8 cellular contexts compared by ENCODE assay signal in genomic region chr4:98995183-98996055, GRCh38. TPM values are rescaled to one million over a fixed set of nuclear protein-coding genes. Genes with fewer than 3 reads are reported as not detected.
DNase-seq lines count a peak whose midpoint lies in the region; ATAC-seq lines count a peak whose summit lies in the region.

TSS of gene METAP1 (plus strand) at chr4:98995721. CDS start at chr4:98995754, 33 bp downstream.

- no peaks in the 10 kb centered on the region for H3K36me3 ChIP-seq in GM23248 (ENCODE audit: low read depth)
- H3K36me3 ChIP-seq in naive thymus-derived CD4-positive, alpha-beta T cell (ENCODE audit: control insufficient read depth in 2 of 3, insufficient read depth in 3 of 3, low read length in 3 of 3): peaks cover 0 to 3% (median 0%) of the 10 kb centered on the region in 3 experiments

- no peaks in the 10 kb centered on the region for H3K9me2 ChIP-seq in GM23248 (ENCODE audit: insufficient read depth)

- peak; percentile 90 for ATAC-seq in naive thymus-derived CD4-positive, alpha-beta T cell
- peak; percentile 91 to 92 for ATAC-seq in stimulated activated naive B cell treated with anti-CD40 and anti-IgM and Interleukin-4, amounts not matched to agents 10 μg/mL and 1 μg/mL and 100 μg/mL, for 72 hours (replicated peaks)

- peak within 1 kb of the TSS; percentile 94 for H3K27ac ChIP-seq in GM23248
- peak within 1 kb of the TSS; percentile 92 for H3K27ac ChIP-seq in naive thymus-derived CD4-positive, alpha-beta T cell (ENCODE audit: low read depth, low read length)

- 0 to 2% methylated on average over 41 to 63 of the region's 94 CpGs for WGBS in GM23248 (ENCODE audit: low coverage in 1 of 2, low lambda C conversion rate in 2 of 2, missing lambda C conversion rate in 2 of 2), 2 experiments

- no peaks in the 10 kb centered on the region for H3K9me3 ChIP-seq in GM23248 (ENCODE audit: low read depth)
- H3K9me3 ChIP-seq in naive thymus-derived CD4-positive, alpha-beta T cell (ENCODE audit: control insufficient read depth in 2 of 3, low read length in 3 of 3): no peaks in the 10 kb centered on the region

- in situ Hi-C loops in GM23248 (cut with MboI): no loop called here

- DNase-seq in Daoy (ENCODE audit: low read depth) (peak; percentile 89), GM23248 (peak; percentile 98), Kasumi-1 (lab: John Stamatoyannopoulos, UW) (peak; percentile 94 to 95), RKO (ENCODE audit: low spot score) (peak; percentile 96), fibroblast of gingiva (ENCODE audit: low read depth) (peak; percentile 93)
- DNase-seq in activated T-helper 1 cell treated with anti-CD3 and anti-CD28 coated beads, Interleukin-12 subunit alpha, Interleukin-12 subunit beta, Interleukin-2, Interleukin-4 antibody, amounts not matched to agents 30 ng/mL and 10 ng/mL and 1 ng/mL, durations not matched to agents 14 hours and 24 hours and 36 hours (ENCODE audit: low spot score): peak; percentile 94
- peak; percentile 94 to 97 (median 96) for DNase-seq in naive thymus-derived CD4-positive, alpha-beta T cell
- peak; percentile 94 for DNase-seq in stimulated activated naive B cell treated with anti-CD40 and anti-IgM and Interleukin-4, amounts not matched to agents 10 μg/mL and 1 μg/mL and 100 μg/mL, for 72 hours

- H2AFZ ChIP-seq in GM23248: peak within 1 kb of the TSS; percentile 97

- peaks cover 33% of the 10 kb centered on the region for H3K4me1 Mint-ChIP-seq in activated T-helper 1 cell treated with anti-CD3 and anti-CD28 coated beads, Interleukin-12 subunit alpha, Interleukin-12 subunit beta, Interleukin-2, Interleukin-4 antibody, amounts not matched to agents 30 ng/mL and 10 ng/mL and 1 ng/mL, durations not matched to agents 14 hours and 24 hours and 36 hours (ENCODE audit: low read depth)
- H3K4me1 Mint-ChIP-seq in naive thymus-derived CD4-positive, alpha-beta T cell: peaks cover 28 to 49% (median 42%) of the 10 kb centered on the region in 7 donors
- H3K4me1 Mint-ChIP-seq in stimulated activated naive B cell treated with anti-CD40 and anti-IgM and Interleukin-4, amounts not matched to agents 10 μg/mL and 1 μg/mL and 100 μg/mL, for 72 hours: peaks cover 17 to 36% of the 10 kb centered on the region in 2 donors

- H3K4me1 ChIP-seq in GM23248 (ENCODE audit: insufficient read depth): peaks cover 7% of the 10 kb centered on the region; the same call in 1 of the 2 replicates
- peaks cover 10 to 13% of the 10 kb centered on the region in 2 donors for H3K4me1 ChIP-seq in naive thymus-derived CD4-positive, alpha-beta T cell (ENCODE audit: control insufficient read depth in 2 of 2, insufficient read depth in 2 of 2, low read length in 2 of 2)

- no peaks in the 10 kb centered on the region for H4K20me1 ChIP-seq in GM23248 (ENCODE audit: insufficient read depth)

- H3K27ac Mint-ChIP-seq in activated T-helper 1 cell treated with anti-CD3 and anti-CD28 coated beads, Interleukin-12 subunit alpha, Interleukin-12 subunit beta, Interleukin-2, Interleukin-4 antibody, amounts not matched to agents 30 ng/mL and 10 ng/mL and 1 ng/mL, durations not matched to agents 14 hours and 24 hours and 36 hours: peak within 1 kb of the TSS; percentile 99
- peak within 1 kb of the TSS; percentile 97 to 99 (median 99) for H3K27ac Mint-ChIP-seq in naive thymus-derived CD4-positive, alpha-beta T cell
- H3K27ac Mint-ChIP-seq in stimulated activated naive B cell treated with anti-CD40 and anti-IgM and Interleukin-4, amounts not matched to agents 10 μg/mL and 1 μg/mL and 100 μg/mL, for 72 hours: peak within 1 kb of the TSS; percentile 98

- H3K4me3 Mint-ChIP-seq in activated T-helper 1 cell treated with anti-CD3 and anti-CD28 coated beads, Interleukin-12 subunit alpha, Interleukin-12 subunit beta, Interleukin-2, Interleukin-4 antibody, amounts not matched to agents 30 ng/mL and 10 ng/mL and 1 ng/mL, durations not matched to agents 14 hours and 24 hours and 36 hours: peak within 1 kb of the TSS; percentile 91
- H3K4me3 Mint-ChIP-seq in naive thymus-derived CD4-positive, alpha-beta T cell: peak within 1 kb of the TSS; percentile 79 to 98 (median 94)
- peak within 1 kb of the TSS; percentile 91 to 93 for H3K4me3 Mint-ChIP-seq in stimulated activated naive B cell treated with anti-CD40 and anti-IgM and Interleukin-4, amounts not matched to agents 10 μg/mL and 1 μg/mL and 100 μg/mL, for 72 hours

- H3F3A ChIP-seq in GM23248 (ENCODE audit: insufficient read depth): peaks cover 9% of the 10 kb centered on the region; the same call in 1 of the 2 replicates

- intact Hi-C loops in activated T-helper 1 cell treated with anti-CD3 and anti-CD28 coated beads, Interleukin-12 subunit alpha, Interleukin-12 subunit beta, Interleukin-2, Interleukin-4 antibody, amounts not matched to agents 30 ng/mL and 10 ng/mL and 1 ng/mL, durations not matched to agents 14 hours and 24 hours and 36 hours (cut with micrococcal nuclease): loop anchor here (1.0 to 5.0 kb wide), 21 partner anchors 47 to 951 kb away; partner anchors contain the start of genes ADH5, DAPP1, DNAJB14 and EIF4E
- intact Hi-C loops in naive thymus-derived CD4-positive, alpha-beta T cell (cut with micrococcal nuclease): loop anchor here (1.0 to 5.0 kb wide), 21 partner anchors 47 to 955 kb away; partner anchors contain the start of genes ADH5 (in 2 of the 2), EIF4E (in 2 of the 2), H2AZ1 (in 2 of the 2) and LAMTOR3 (in 2 of the 2)

- POLR2A ChIA-PET in naive thymus-derived CD4-positive, alpha-beta T cell (lab: Charles Lee): interaction anchor here (0.6 to 5.5 kb wide), 20 partner anchors 10 to 951 kb away, joined by 3 to 46 read pairs (median 4); partner anchors contain the start of genes ADH5, DNAJB14, EIF4E and LAMTOR3

- no peaks in the 10 kb centered on the region for H3K27me3 Mint-ChIP-seq in activated T-helper 1 cell treated with anti-CD3 and anti-CD28 coated beads, Interleukin-12 subunit alpha, Interleukin-12 subunit beta, Interleukin-2, Interleukin-4 antibody, amounts not matched to agents 30 ng/mL and 10 ng/mL and 1 ng/mL, durations not matched to agents 14 hours and 24 hours and 36 hours (ENCODE audit: insufficient read depth)
- H3K27me3 Mint-ChIP-seq in naive thymus-derived CD4-positive, alpha-beta T cell: no peaks in the 10 kb centered on the region
- H3K27me3 Mint-ChIP-seq in stimulated activated naive B cell treated with anti-CD40 and anti-IgM and Interleukin-4, amounts not matched to agents 10 μg/mL and 1 μg/mL and 100 μg/mL, for 72 hours: peaks cover 0 to 5% of the 10 kb centered on the region in 2 donors

- no peaks in the 10 kb centered on the region for H3K27me3 ChIP-seq in GM23248 (replicated peaks; ENCODE audit: insufficient read depth)
- H3K27me3 ChIP-seq in naive thymus-derived CD4-positive, alpha-beta T cell (ENCODE audit: control insufficient read depth in 2 of 2, insufficient read depth in 2 of 2, low read length in 2 of 2): no peaks in the 10 kb centered on the region

- H3K4me2 ChIP-seq in GM23248 (ENCODE audit: unreplicated experiment): peak within 1 kb of the TSS; percentile 87

- CTCF ChIA-PET in naive thymus-derived CD4-positive, alpha-beta T cell (lab: Charles Lee): interaction anchor here (0.6 to 5.9 kb wide), 25 partner anchors 12 to 962 kb away, joined by 3 to 126 read pairs (median 4); partner anchors contain the start of gene EIF4E

- peak within 1 kb of the TSS; percentile 81 for H3K4me3 ChIP-seq in GM23248
- H3K4me3 ChIP-seq in naive thymus-derived CD4-positive, alpha-beta T cell (ENCODE audit: low read length): peak within 1 kb of the TSS; percentile 91

- H3K36me3 Mint-ChIP-seq in activated T-helper 1 cell treated with anti-CD3 and anti-CD28 coated beads, Interleukin-12 subunit alpha, Interleukin-12 subunit beta, Interleukin-2, Interleukin-4 antibody, amounts not matched to agents 30 ng/mL and 10 ng/mL and 1 ng/mL, durations not matched to agents 14 hours and 24 hours and 36 hours (ENCODE audit: low read depth): peaks cover 3% of the 10 kb centered on the region
- H3K36me3 Mint-ChIP-seq in naive thymus-derived CD4-positive, alpha-beta T cell: peaks cover 0 to 6% (median 5%) of the 10 kb centered on the region in 5 donors
- no peaks in the 10 kb centered on the region for H3K36me3 Mint-ChIP-seq in stimulated activated naive B cell treated with anti-CD40 and anti-IgM and Interleukin-4, amounts not matched to agents 10 μg/mL and 1 μg/mL and 100 μg/mL, for 72 hours

- peak within 1 kb of the TSS; percentile 85 for H3K9ac ChIP-seq in GM23248

- H3K79me2 ChIP-seq in GM23248 (ENCODE audit: insufficient read depth): peaks cover 47% of the 10 kb centered on the region

- H3K9me3 Mint-ChIP-seq in activated T-helper 1 cell treated with anti-CD3 and anti-CD28 coated beads, Interleukin-12 subunit alpha, Interleukin-12 subunit beta, Interleukin-2, Interleukin-4 antibody, amounts not matched to agents 30 ng/mL and 10 ng/mL and 1 ng/mL, durations not matched to agents 14 hours and 24 hours and 36 hours: no peaks in the 10 kb centered on the region
- H3K9me3 Mint-ChIP-seq in naive thymus-derived CD4-positive, alpha-beta T cell: no peaks in the 10 kb centered on the region
- H3K9me3 Mint-ChIP-seq in stimulated activated naive B cell treated with anti-CD40 and anti-IgM and Interleukin-4, amounts not matched to agents 10 μg/mL and 1 μg/mL and 100 μg/mL, for 72 hours: no peaks in the 10 kb centered on the region

RNA-seq across cellular contexts. Expression of gene METAP1, which starts in this region (rescaled TPM):
- 34.9 and 54.3 TPM in 2 replicates for total RNA-seq in Daoy (2014; rRNA removed; shearing (Covaris generic))
- 43.4 and 59.2 TPM in 2 replicates for total RNA-seq in GM23248 (2014; rRNA removed; shearing (Covaris generic))
- polyA plus RNA-seq in GM23248 (2016; fragmentation: Nextera tagmentation; extraction: Ambion mirVana): 33.3 and 35.9 TPM in 2 replicates
- total RNA-seq in activated T-helper 1 cell treated with anti-CD3 and anti-CD28 coated beads, Interleukin-12 subunit alpha, Interleukin-12 subunit beta, Interleukin-2, Interleukin-4 antibody, amounts not matched to agents 30 ng/mL and 10 ng/mL and 1 ng/mL, durations not matched to agents 14 hours and 24 hours and 36 hours: 58.1 and 61.3 TPM in 2 replicates
- 10 to 100 TPM; 29.1 to 50.7 (median 40.2) TPM for total RNA-seq in naive thymus-derived CD4-positive, alpha-beta T cell
- 10 to 100 TPM; 26.0 to 30.4 TPM for polyA plus RNA-seq in naive thymus-derived CD4-positive, alpha-beta T cell

Comparison
In these comparisons a context has a peak if more than half of its experiments do, and no peak if none do; other contexts are left out.
1. Peak in every context shown above with its lines: DNase-seq, ATAC-seq, H3K4me3 ChIP-seq and H3K27ac ChIP-seq.